Comparison of ENCODE assay signal across 8 cellular contexts in the genomic region with DNA sequence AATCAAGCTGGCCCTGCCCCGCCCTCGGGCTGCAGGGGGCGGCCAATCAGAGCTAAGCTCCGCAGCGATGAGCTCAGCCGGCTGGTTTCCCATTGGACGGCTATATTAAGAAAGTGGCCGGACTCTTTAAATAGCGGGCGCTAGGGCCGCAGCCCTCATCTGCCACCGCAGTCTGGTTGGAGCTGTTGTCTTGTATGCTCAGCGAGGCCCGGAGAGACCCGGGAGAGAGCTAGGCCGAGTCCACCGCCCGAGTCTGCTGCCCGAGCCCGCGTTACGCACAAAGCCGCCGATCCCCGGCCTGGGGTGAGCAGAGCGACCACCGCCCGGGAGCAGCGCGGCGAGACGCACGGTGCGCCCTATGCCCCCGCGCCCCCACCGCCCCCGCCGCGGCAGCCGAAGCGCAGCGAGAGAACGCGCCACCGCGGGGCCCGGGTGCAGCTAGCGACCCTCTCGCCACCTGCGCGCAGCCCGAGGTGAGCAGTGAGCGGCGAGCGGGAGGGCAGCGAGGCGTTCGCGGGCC. TPM values are rescaled to one million over a fixed set of nuclear protein-coding genes. Genes with fewer than 3 reads are reported as not detected.
DNase-seq lines count a peak whose midpoint lies in the region; ATAC-seq and TF ChIP-seq lines count a peak whose summit lies in the region.

A gene (plus strand): TSS at position 158 of the 520 bp plus-strand sequence. CDS start 392 bp downstream, outside the sequence.

- H3K4me3 ChIP-seq in WI38 (ENCODE audit: low read depth, low read length) (peak within 1 kb of the TSS; percentile 88), mammary epithelial cell (replicated peaks in 1 of 3; ENCODE audit: insufficient read depth in 1 of 3, low read depth in 2 of 3, low read length in 3 of 3) (peak within 1 kb of the TSS; percentile 64 to 81 (median 70)), iPS-18c (ENCODE audit: insufficient read depth, low read depth, low read length) (peak within 1 kb of the TSS; percentile 73), skeletal muscle tissue (ENCODE audit: low read length in 3 of 3) (peak within 1 kb of the TSS; percentile 93 to 99 (median 95))

- BruUV-seq in mammary epithelial cell (replicated peaks; lab: Mats Ljungman, UMichigan), result TSS peak; percentile 50

- intact Hi-C loops in mammary epithelial cell (cut with micrococcal nuclease), result loop anchor here (1.0 to 5.0 kb wide), 3 partner anchors 36 to 60 kb away; no protein-coding TSS in a partner anchor

- H3K27me3 ChIP-seq in mammary epithelial cell (ENCODE audit: insufficient read depth, low read length) (no peaks in the 10 kb centered on the region), skeletal muscle tissue (ENCODE audit: control insufficient read depth in 3 of 3, insufficient read depth in 3 of 3, low read length in 3 of 3) (no peaks in the 10 kb centered on the region)

- peak; percentile 98 for ATAC-seq in GM18861 (IDR thresholded peaks at IDR 0.05; ENCODE audit: unreplicated experiment)
- ATAC-seq in HG03095 (IDR thresholded peaks at IDR 0.05; ENCODE audit: unreplicated experiment), result peak; percentile 98

- CTCF ChIA-PET in mammary epithelial cell (lab: Charles Lee; ENCODE audit: low non-redundant PET), result interaction anchor here (0.6 to 1.3 kb wide), 6 partner anchors 51 to 208 kb away, joined by 3 to 5 read pairs (median 4); no protein-coding TSS in a partner anchor

- dilution Hi-C loops in mammary epithelial cell (cut with HindIII; ENCODE audit: low sequenced_read_pairs), result no loop called here

- WGBS in mammary epithelial cell (ENCODE audit: low coverage, missing lambda C conversion rate), result 0% methylated on average over 9 of the region's 60 CpGs

- H3K4me2 ChIP-seq in mammary epithelial cell (ENCODE audit: insufficient read depth, low read depth, low read length), result peak within 1 kb of the TSS; percentile 86

- no peaks in the 10 kb centered on the region for H3K36me3 ChIP-seq in mammary epithelial cell (ENCODE audit: insufficient read depth, low read length)
- peaks cover 4 to 13% (median 13%) of the 10 kb centered on the region in 3 donors for H3K36me3 ChIP-seq in skeletal muscle tissue (ENCODE audit: control insufficient read depth in 3 of 3, insufficient read depth in 3 of 3, low read length in 3 of 3)

- TF ChIP-seq CTCF in WI38 (IDR thresholded peaks at IDR 0.05; ENCODE audit: low read depth, low read length), result no peak
- TF ChIP-seq CTCF in mammary epithelial cell (conservative IDR thresholded peaks at IDR 0.05 in 1 of 2, IDR thresholded peaks at IDR 0.05 in 1 of 2; ENCODE audit: extremely low read depth in 1 of 2, insufficient read depth in 1 of 2, low read depth in 1 of 2, low read length in 2 of 2), result no peak

- H2AFZ ChIP-seq in mammary epithelial cell (ENCODE audit: low read depth, low read length), result peak within 1 kb of the TSS; percentile 90

- H3K4me1 ChIP-seq in mammary epithelial cell (ENCODE audit: insufficient read depth, low read length) (peaks cover 32% of the 10 kb centered on the region), skeletal muscle tissue (ENCODE audit: control insufficient read depth in 3 of 3, insufficient read depth in 3 of 3, low read length in 3 of 3) (peaks cover 31 to 36% (median 33%) of the 10 kb centered on the region in 3 donors)

- peaks cover 19% of the 10 kb centered on the region for H3K79me2 ChIP-seq in mammary epithelial cell (ENCODE audit: insufficient read depth, low read length)

- H3K27ac ChIP-seq in mammary epithelial cell (ENCODE audit: insufficient read depth, low read depth, low read length) (peak within 1 kb of the TSS; percentile 60), skeletal muscle tissue (ENCODE audit: low read depth, low read length) (peak within 1 kb of the TSS; percentile 99)

- DNase-seq in A172 (ENCODE audit: low spot score) (peak; percentile 97), NCI-H2171 (lab: John Stamatoyannopoulos, UW) (peak; percentile 99), mammary epithelial cell (peak; percentile 97)

- H3K9ac ChIP-seq in mammary epithelial cell (ENCODE audit: insufficient read depth, low read length) (peak within 1 kb of the TSS; percentile 68), skeletal muscle tissue (ENCODE audit: low read depth in 1 of 3, low read length in 3 of 3) (peak within 1 kb of the TSS; percentile 92 to 98 (median 97))

- H3K9me3 ChIP-seq in mammary epithelial cell (replicated peaks; ENCODE audit: insufficient read depth, low read length), result no peaks in the 10 kb centered on the region
- no peaks in the 10 kb centered on the region for H3K9me3 ChIP-seq in iPS-18c (ENCODE audit: control insufficient read depth, insufficient read depth, low read length)
- H3K9me3 ChIP-seq in skeletal muscle tissue (ENCODE audit: control insufficient read depth in 3 of 3, low read length in 3 of 3), result no peaks in the 10 kb centered on the region

- in situ Hi-C loops in mammary epithelial cell (cut with MboI; ENCODE audit: low sequenced_read_pairs in 2 of 2), result no loop called here

- no peaks in the 10 kb centered on the region for H4K20me1 ChIP-seq in mammary epithelial cell (ENCODE audit: insufficient read depth, low read length)

RNA-seq across cellular contexts. Expression of the gene that starts here (rescaled TPM):
- 105 and 175 TPM in 2 replicates for total RNA-seq in A172 (2014; rRNA removed; shearing (Covaris generic))
- total RNA-seq in mammary epithelial cell (10 to 100 TPM; 26.2 to 53.5 TPM), skeletal muscle tissue (146 TPM)
- polyA plus RNA-seq in mammary epithelial cell, result 18.3 TPM
- polyA minus RNA-seq in mammary epithelial cell, result 4.2 TPM

Comparison
In these comparisons a context has a peak if more than half of its experiments do, and no peak if none do; other contexts are left out.
1. Peak in every context shown above with its lines: DNase-seq, ATAC-seq, H3K4me3 ChIP-seq and H3K27ac ChIP-seq.